ENCODE assay signal across 22 cellular contexts in the genomic region with DNA sequence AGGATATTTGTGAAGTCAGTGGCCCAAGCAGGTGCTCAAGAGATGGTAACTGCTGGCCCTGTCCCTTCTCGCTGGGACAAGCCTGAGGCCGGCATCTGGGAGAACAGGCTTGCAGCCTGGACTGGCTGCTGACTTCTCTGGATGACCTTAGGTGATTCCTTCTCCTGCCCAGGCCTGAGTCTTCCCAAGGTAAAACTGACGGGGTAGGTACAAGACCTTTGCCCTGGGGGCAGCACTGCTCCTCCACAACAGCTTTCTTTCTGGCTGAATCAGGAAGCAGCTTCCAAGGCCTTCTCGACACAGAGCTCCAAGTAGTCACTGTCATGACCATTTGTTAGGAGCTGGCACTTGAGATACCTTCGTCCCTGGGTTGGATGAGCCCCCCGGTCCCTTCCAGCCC. TPM values are rescaled to one million over a fixed set of nuclear protein-coding genes. Genes with fewer than 3 reads are reported as not detected.
DNase-seq lines count a peak whose midpoint lies in the region; ATAC-seq and TF ChIP-seq lines count a peak whose summit lies in the region.
"Had no signal": no experiment of that assay in that cellular context is flagged by ENCODE, and none has a peak within 500 bp of the region (broad histone marks: within the 10 kb centered on the region; RNA-seq: fewer than 3 reads in every experiment).

No MANE protein-coding gene starts in this region.

- peaks cover 22% of the 10 kb centered on the region for H3K4me1 ChIP-seq in Caco-2
- H3K4me1 ChIP-seq in trophoblast cell (ENCODE audit: control insufficient read depth in 1 of 2, insufficient read depth in 2 of 2, low read length in 2 of 2), result peaks cover 4 to 10% of the 10 kb centered on the region in 2 experiments
- H3K4me1 ChIP-seq in lower lobe of right lung, result no peaks in the 10 kb centered on the region
- H3K4me1 ChIP-seq: A549, HAP-1 had no signal

- TF ChIP-seq CTCF in Caco-2 (IDR thresholded peaks at IDR 0.05; ENCODE audit: insufficient read depth in 1 of 2, low read depth in 1 of 2, low read length in 1 of 2, severe bottlenecking in 1 of 2, unreplicated experiment in 1 of 2) (no peak), WTC11 (IDR thresholded peaks at IDR 0.05) (no peak), lower lobe of right lung (IDR thresholded peaks at IDR 0.05) (no peak)

- no peak overlapping the region for H2BK12ac ChIP-seq in trophoblast cell (ENCODE audit: low read length)

- no TSS peak for BruUV-seq in Caco-2 (replicated peaks; lab: Mats Ljungman, UMichigan)

- H3K4me1 Mint-ChIP-seq in Caco-2 (ENCODE audit: low read depth, unreplicated experiment) (peaks cover 7% of the 10 kb centered on the region), WTC11 (no peaks in the 10 kb centered on the region)
- peaks cover 4% of the 10 kb centered on the region for H3K4me1 Mint-ChIP-seq in stimulated activated effector memory CD8-positive, alpha-beta T cell treated with anti-CD3 and anti-CD28 coated beads, Interleukin-12 subunit alpha, Interleukin-12 subunit beta, amount 100 ng/mL, for 72 hours

- no peak overlapping the region for H2AK5ac ChIP-seq in trophoblast cell (ENCODE audit: low read length)

- H4K8ac ChIP-seq in trophoblast cell (ENCODE audit: low read depth, low read length), result no peak overlapping the region

- no peak overlapping the region for H2AFZ ChIP-seq in trophoblast cell (ENCODE audit: insufficient read depth, low read length, poor library complexity)

- no peak overlapping the region for H3K27ac ChIP-seq in trophoblast cell (ENCODE audit: low read depth, low read length)
- no peak overlapping the region for H3K27ac ChIP-seq in lower lobe of right lung
- H3K27ac ChIP-seq: 22Rv1, A549, C4-2B, HL-60 had no signal

- H3K27me3 Mint-ChIP-seq in Caco-2 (ENCODE audit: insufficient read depth, unreplicated experiment) (no peaks in the 10 kb centered on the region), WTC11 (ENCODE audit: low read depth) (no peaks in the 10 kb centered on the region)
- H3K27me3 Mint-ChIP-seq: CD4-positive, alpha-beta T cell had no signal

- no peak overlapping the region for H3K18ac ChIP-seq in trophoblast cell (ENCODE audit: low read length)

- WGBS in trophoblast cell (ENCODE audit: extremely low coverage, insufficient coverage, insufficient read length), result no CpG with 5 or more reads among the region's 6 CpGs

- no peaks in the 10 kb centered on the region for H3K79me1 ChIP-seq in trophoblast cell (ENCODE audit: low read length)

- no peak overlapping the region for H3K23ac ChIP-seq in trophoblast cell (ENCODE audit: low read length)

- DNase-seq in Caco-2 (peak; percentile 48 to 76), WTC11 (ENCODE audit: low spot score) (no peak), islet precursor cell (peak; percentile 88), trophoblast cell (peak; percentile 44 to 56), lower lobe of right lung (no peak), NCI-H345 (lab: John Stamatoyannopoulos, UW) (no peak), NCI-H82 (lab: John Stamatoyannopoulos, UW) (no peak)
- no peak for DNase-seq in stimulated activated effector memory CD8-positive, alpha-beta T cell treated with anti-CD3 and anti-CD28 coated beads, Interleukin-12 subunit alpha, Interleukin-12 subunit beta, amount 100 ng/mL, for 72 hours (ENCODE audit: low spot score in 2 of 2)
- DNase-seq: AML-193; CD4-positive, alpha-beta T cell; DMS153; DMS79; GF-D8 had no signal

- POLR2A ChIA-PET in Caco-2 (lab: Charles Lee) (no interaction called here), WTC11 (lab: Charles Lee) (no interaction called here)

- H3K36me3 Mint-ChIP-seq in Caco-2 (ENCODE audit: insufficient read depth, unreplicated experiment), result no peaks in the 10 kb centered on the region
- H3K36me3 Mint-ChIP-seq in WTC11, result no peaks in the 10 kb centered on the region
- no peaks in the 10 kb centered on the region for H3K36me3 Mint-ChIP-seq in stimulated activated effector memory CD8-positive, alpha-beta T cell treated with anti-CD3 and anti-CD28 coated beads, Interleukin-12 subunit alpha, Interleukin-12 subunit beta, amount 100 ng/mL, for 72 hours

- no peaks in the 10 kb centered on the region for H3K36me3 ChIP-seq in Caco-2 (ENCODE audit: control insufficient read depth, insufficient read depth, low read length)
- no peaks in the 10 kb centered on the region for H3K36me3 ChIP-seq in trophoblast cell (ENCODE audit: control insufficient read depth in 1 of 2, insufficient read depth in 2 of 2, low read length in 2 of 2)
- no peaks in the 10 kb centered on the region for H3K36me3 ChIP-seq in lower lobe of right lung
- H3K36me3 ChIP-seq: HAP-1 had no signal

- H3K4ac ChIP-seq in trophoblast cell (ENCODE audit: low read depth, low read length), result no peak overlapping the region

- H3K79me2 ChIP-seq in trophoblast cell (ENCODE audit: control insufficient read depth, insufficient read depth, low read length, poor library complexity), result no peaks in the 10 kb centered on the region

- no peak overlapping the region for H4K91ac ChIP-seq in trophoblast cell (ENCODE audit: low read depth, low read length)

- no peak overlapping the region for H3K14ac ChIP-seq in trophoblast cell (ENCODE audit: low read length)

- H4K12ac ChIP-seq in trophoblast cell (ENCODE audit: low read depth, low read length), result no peak overlapping the region

- H2BK120ac ChIP-seq in trophoblast cell (ENCODE audit: insufficient read depth, low read length, poor library complexity), result peak overlapping the region; percentile 14

- no peak overlapping the region for H2BK5ac ChIP-seq in trophoblast cell (ENCODE audit: low read depth, low read length, poor library complexity)

- intact Hi-C loops in Caco-2 (cut with micrococcal nuclease; ENCODE audit: unreplicated experiment) (no loop called here), lower lobe of right lung (cut with DNase I) (no loop called here)

- H3K9me3 ChIP-seq in Caco-2 (no peaks in the 10 kb centered on the region), trophoblast cell (ENCODE audit: insufficient read depth, low read depth, low read length) (no peaks in the 10 kb centered on the region), lower lobe of right lung (no peaks in the 10 kb centered on the region)
- H3K9me3 ChIP-seq: A549, HAP-1 had no signal

- CTCF ChIA-PET in Caco-2 (lab: Charles Lee) (interaction anchor here (1.7 kb wide), 1 partner anchor 33 kb away, joined by 7 read pairs; no protein-coding TSS in a partner anchor), WTC11 (lab: Charles Lee) (interaction anchor here (1.0 to 3.9 kb wide), 7 partner anchors 23 to 164 kb away, joined by 3 to 20 read pairs (median 4); no protein-coding TSS in a partner anchor)

- H3K4me3 Mint-ChIP-seq in Caco-2 (ENCODE audit: unreplicated experiment) (no peak overlapping the region), WTC11 (no peak overlapping the region)
- H3K4me3 Mint-ChIP-seq in stimulated activated effector memory CD8-positive, alpha-beta T cell treated with anti-CD3 and anti-CD28 coated beads, Interleukin-12 subunit alpha, Interleukin-12 subunit beta, amount 100 ng/mL, for 72 hours, result no peak overlapping the region
- H3K4me3 Mint-ChIP-seq: CD4-positive, alpha-beta T cell had no signal

- ATAC-seq in WTC11 (peak; percentile 28; the same call in 1 of the 2 replicates), lower lobe of right lung (no peak)
- no peak for ATAC-seq in stimulated activated effector memory CD8-positive, alpha-beta T cell treated with anti-CD3 and anti-CD28 coated beads, Interleukin-12 subunit alpha, Interleukin-12 subunit beta, amount 100 ng/mL, for 72 hours
- ATAC-seq: A549 had no signal

- peak overlapping the region; percentile 74 for H3K27ac Mint-ChIP-seq in Caco-2 (ENCODE audit: unreplicated experiment)
- no peak overlapping the region for H3K27ac Mint-ChIP-seq in WTC11
- no peak overlapping the region for H3K27ac Mint-ChIP-seq in stimulated activated effector memory CD8-positive, alpha-beta T cell treated with anti-CD3 and anti-CD28 coated beads, Interleukin-12 subunit alpha, Interleukin-12 subunit beta, amount 100 ng/mL, for 72 hours
- H3K27ac Mint-ChIP-seq: CD4-positive, alpha-beta T cell had no signal

- H3K9ac ChIP-seq in trophoblast cell (ENCODE audit: low read length), result no peak overlapping the region

- H3K4me3 ChIP-seq in Caco-2 (ENCODE audit: low read depth, low read length), result no peak overlapping the region
- H3K4me3 ChIP-seq in trophoblast cell (ENCODE audit: low read depth, low read length), result no peak overlapping the region
- no peak overlapping the region for H3K4me3 ChIP-seq in lower lobe of right lung
- H3K4me3 ChIP-seq: A549, HAP-1 had no signal

- H3K27me3 ChIP-seq in Caco-2 (replicated peaks; ENCODE audit: control insufficient read depth, insufficient read depth, low read length), result no peaks in the 10 kb centered on the region
- H3K27me3 ChIP-seq in trophoblast cell (ENCODE audit: insufficient read depth, low read length), result no peaks in the 10 kb centered on the region
- no peaks in the 10 kb centered on the region for H3K27me3 ChIP-seq in lower lobe of right lung (ENCODE audit: low read depth)

- no peak overlapping the region for H3K4me2 ChIP-seq in trophoblast cell (ENCODE audit: low read length)
- H3K4me2 ChIP-seq: A549 had no signal

- H3K9me3 Mint-ChIP-seq in Caco-2 (ENCODE audit: unreplicated experiment) (no peaks in the 10 kb centered on the region), WTC11 (no peaks in the 10 kb centered on the region)
- no peaks in the 10 kb centered on the region for H3K9me3 Mint-ChIP-seq in stimulated activated effector memory CD8-positive, alpha-beta T cell treated with anti-CD3 and anti-CD28 coated beads, Interleukin-12 subunit alpha, Interleukin-12 subunit beta, amount 100 ng/mL, for 72 hours
- H3K9me3 Mint-ChIP-seq: CD4-positive, alpha-beta T cell had no signal

TF ChIP-seq in WTC11, 78 proteins besides CTCF, POLR2A, EP300 and RAD21 (continues in another document):
- no peak for TF ChIP-seq SP1 (CRISPR knock-in tag; conservative IDR thresholded peaks at IDR 0.05)
- TF ChIP-seq IRF2 (CRISPR knock-in tag; IDR thresholded peaks at IDR 0.05; ENCODE audit: borderline replicate concordance, low read depth), result no peak
- no peak for TF ChIP-seq RORB (CRISPR knock-in tag; IDR thresholded peaks at IDR 0.05)
- no peak for TF ChIP-seq ZNF317 (CRISPR knock-in tag; IDR thresholded peaks at IDR 0.05; ENCODE audit: borderline replicate concordance, low read depth)
- no peak for TF ChIP-seq ELF4 (CRISPR knock-in tag; IDR thresholded peaks at IDR 0.05; ENCODE audit: low read depth)
- no peak for TF ChIP-seq GABPB1 (CRISPR knock-in tag; IDR thresholded peaks at IDR 0.05)
- TF ChIP-seq ZNF263 (CRISPR knock-in tag; IDR thresholded peaks at IDR 0.05; ENCODE audit: low read depth), result no peak
- no peak for TF ChIP-seq FOXP1 (CRISPR knock-in tag; IDR thresholded peaks at IDR 0.05; ENCODE audit: borderline replicate concordance)
- no peak for TF ChIP-seq TCF7 (CRISPR knock-in tag; IDR thresholded peaks at IDR 0.05; ENCODE audit: low read depth)
- no peak for TF ChIP-seq EMX1 (CRISPR knock-in tag; IDR thresholded peaks at IDR 0.05)
- TF ChIP-seq TEAD1 (CRISPR knock-in tag; IDR thresholded peaks at IDR 0.05), result no peak
- TF ChIP-seq NR3C1 (CRISPR knock-in tag; conservative IDR thresholded peaks at IDR 0.05; ENCODE audit: low read depth), result no peak

RNA-seq across cellular contexts. Expression of gene DMRTB1, which starts 59.6 kb away (rescaled TPM):
- total RNA-seq in Caco-2 (2022) (not detected in 2 replicates), WTC11 (2021) (0.16 to 0.18 TPM (median 0.17 TPM) in 3 replicates), lower lobe of right lung (not detected)
- polyA plus RNA-seq in trophoblast cell (2013), result not detected in 2 replicates
- total RNA-seq: CD4-positive, alpha-beta T cell; Daoy; H4; HT1080 had no signal
- polyA plus RNA-seq: A549, BJ had no signal

Comparison
In these comparisons a context has a peak if more than half of its experiments do, and no peak if none do; other contexts are left out.
1. DNase-seq: peak in Caco-2 (2 of 2), islet precursor cell (single experiment) and trophoblast cell (2 of 2); none in WTC11 (single experiment), lower lobe of right lung (single experiment), NCI-H345 (single experiment), stimulated activated effector memory CD8-positive, alpha-beta T cell treated with anti-CD3 and anti-CD28 coated beads, Interleukin-12 subunit alpha, Interleukin-12 subunit beta, amount 100 ng/mL, for 72 hours (0 of 2) and NCI-H82 (single experiment).